Comparison of ENCODE assay signal across 8 cellular contexts in the genomic region with DNA sequence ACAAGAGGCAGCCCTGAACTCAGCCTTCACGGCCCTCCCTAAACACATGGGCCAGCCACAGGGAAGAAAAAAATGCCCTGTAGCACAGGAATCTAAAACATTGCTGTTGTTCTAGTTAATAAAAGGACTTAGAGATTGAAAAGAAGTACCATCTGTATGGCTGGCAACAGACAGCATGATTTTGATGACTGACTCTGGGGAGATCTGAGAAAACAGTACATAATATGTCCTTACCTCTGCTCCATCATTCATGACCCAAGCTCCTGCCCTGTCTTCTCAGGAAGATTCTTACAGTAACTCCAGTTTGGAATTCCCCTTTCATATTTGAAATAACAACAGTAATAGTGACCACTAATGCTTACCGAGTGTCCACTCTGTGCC.
DNase-seq lines count a peak whose midpoint lies in the region; ATAC-seq and TF ChIP-seq lines count a peak whose summit lies in the region.

No MANE protein-coding gene starts in this region.

- H3K27me3 ChIP-seq in ascending aorta = no peaks in the 10 kb centered on the region

- H3K27ac Mint-ChIP-seq in activated T-helper 1 cell treated with anti-CD3 and anti-CD28 coated beads, Interleukin-12 subunit alpha, Interleukin-12 subunit beta, Interleukin-2, Interleukin-4 antibody, amounts not matched to agents 30 ng/mL and 10 ng/mL and 1 ng/mL, durations not matched to agents 14 hours and 24 hours and 36 hours = peak overlapping the region; percentile 85
- H3K27ac Mint-ChIP-seq in osteocyte (ENCODE audit: unreplicated experiment) = peak overlapping the region; percentile 78

- DNase-seq in activated T-helper 1 cell treated with anti-CD3 and anti-CD28 coated beads, Interleukin-12 subunit alpha, Interleukin-12 subunit beta, Interleukin-2, Interleukin-4 antibody, amounts not matched to agents 30 ng/mL and 10 ng/mL and 1 ng/mL, durations not matched to agents 14 hours and 24 hours and 36 hours (ENCODE audit: low spot score) = no peak
- DNase-seq in osteocyte (ENCODE audit: extremely low spot score, unreplicated experiment) = no peak
- DNase-seq in NCI-H2227 treated with DMSO at 0.1 percent for 48 hours (lab: John Stamatoyannopoulos, UW) = no peak
- DNase-seq in central memory CD4-positive, alpha-beta T cell = no peak
- no peak for DNase-seq in ascending aorta (ENCODE audit: low spot score in 2 of 2)
- DNase-seq in cerebellar cortex (ENCODE audit: low spot score) = no peak

- ATAC-seq in GM18868 (IDR thresholded peaks at IDR 0.05; ENCODE audit: unreplicated experiment) (peak; percentile 22), HG02759 (IDR thresholded peaks at IDR 0.05; ENCODE audit: unreplicated experiment) (peak; percentile 18)

- H3K9me3 Mint-ChIP-seq in activated T-helper 1 cell treated with anti-CD3 and anti-CD28 coated beads, Interleukin-12 subunit alpha, Interleukin-12 subunit beta, Interleukin-2, Interleukin-4 antibody, amounts not matched to agents 30 ng/mL and 10 ng/mL and 1 ng/mL, durations not matched to agents 14 hours and 24 hours and 36 hours = peaks cover 4% of the 10 kb centered on the region
- H3K9me3 Mint-ChIP-seq in osteocyte (ENCODE audit: unreplicated experiment) = no peaks in the 10 kb centered on the region

- intact Hi-C loops in activated T-helper 1 cell treated with anti-CD3 and anti-CD28 coated beads, Interleukin-12 subunit alpha, Interleukin-12 subunit beta, Interleukin-2, Interleukin-4 antibody, amounts not matched to agents 30 ng/mL and 10 ng/mL and 1 ng/mL, durations not matched to agents 14 hours and 24 hours and 36 hours (cut with micrococcal nuclease) = loop anchor here (1.0 to 5.0 kb wide), 6 partner anchors 36 to 414 kb away; no protein-coding TSS in a partner anchor
- intact Hi-C loops in ascending aorta (cut with DNase I) = no loop called here

- no peak overlapping the region for H3K4me3 ChIP-seq in ascending aorta

- peaks cover 10% of the 10 kb centered on the region for H3K36me3 Mint-ChIP-seq in activated T-helper 1 cell treated with anti-CD3 and anti-CD28 coated beads, Interleukin-12 subunit alpha, Interleukin-12 subunit beta, Interleukin-2, Interleukin-4 antibody, amounts not matched to agents 30 ng/mL and 10 ng/mL and 1 ng/mL, durations not matched to agents 14 hours and 24 hours and 36 hours (ENCODE audit: low read depth)
- no peaks in the 10 kb centered on the region for H3K36me3 Mint-ChIP-seq in osteocyte (ENCODE audit: unreplicated experiment)

- TF ChIP-seq CTCF in osteocyte (IDR thresholded peaks at IDR 0.05) (no peak), ascending aorta (IDR thresholded peaks at IDR 0.05) (no peak)

- peak overlapping the region; percentile 76 for H3K4me3 Mint-ChIP-seq in activated T-helper 1 cell treated with anti-CD3 and anti-CD28 coated beads, Interleukin-12 subunit alpha, Interleukin-12 subunit beta, Interleukin-2, Interleukin-4 antibody, amounts not matched to agents 30 ng/mL and 10 ng/mL and 1 ng/mL, durations not matched to agents 14 hours and 24 hours and 36 hours
- no peak overlapping the region for H3K4me3 Mint-ChIP-seq in osteocyte (ENCODE audit: unreplicated experiment)

- no peaks in the 10 kb centered on the region for H3K9me3 ChIP-seq in ascending aorta

- H3K27me3 Mint-ChIP-seq in activated T-helper 1 cell treated with anti-CD3 and anti-CD28 coated beads, Interleukin-12 subunit alpha, Interleukin-12 subunit beta, Interleukin-2, Interleukin-4 antibody, amounts not matched to agents 30 ng/mL and 10 ng/mL and 1 ng/mL, durations not matched to agents 14 hours and 24 hours and 36 hours (ENCODE audit: insufficient read depth) = no peaks in the 10 kb centered on the region
- H3K27me3 Mint-ChIP-seq in osteocyte (ENCODE audit: unreplicated experiment) = no peaks in the 10 kb centered on the region

- peaks cover 87% of the 10 kb centered on the region for H3K4me1 Mint-ChIP-seq in activated T-helper 1 cell treated with anti-CD3 and anti-CD28 coated beads, Interleukin-12 subunit alpha, Interleukin-12 subunit beta, Interleukin-2, Interleukin-4 antibody, amounts not matched to agents 30 ng/mL and 10 ng/mL and 1 ng/mL, durations not matched to agents 14 hours and 24 hours and 36 hours (ENCODE audit: low read depth)
- peaks cover 23% of the 10 kb centered on the region for H3K4me1 Mint-ChIP-seq in osteocyte (ENCODE audit: unreplicated experiment)

- no peaks in the 10 kb centered on the region for H3K4me1 ChIP-seq in ascending aorta

- H3K36me3 ChIP-seq in ascending aorta = no peaks in the 10 kb centered on the region

- no peak overlapping the region for H3K27ac ChIP-seq in ascending aorta
